ENCODE assay signal across 9 cellular contexts in genomic region chr1:241639653-241640148, GRCh38. TPM values are rescaled to one million over a fixed set of nuclear protein-coding genes. Genes with fewer than 3 reads are reported as not detected.
A peak's percentile ranks its signal among the peaks of the same experiment; 100 is the strongest.
DNase-seq lines count a peak whose midpoint lies in the region; ATAC-seq lines count a peak whose summit lies in the region.
"Had no signal": no experiment of that assay in that cellular context is flagged by ENCODE, and none has a peak within 500 bp of the region (broad histone marks: within the 10 kb centered on the region; RNA-seq: fewer than 3 reads in every experiment).

No MANE protein-coding gene starts in this region.

- peaks cover 37 to 44% (median 39%) of the 10 kb centered on the region in 3 donors for H3K4me1 Mint-ChIP-seq in T-cell

- H2AK5ac ChIP-seq in mesendoderm (ENCODE audit: low read length), result no peak overlapping the region

- peaks cover 27% of the 10 kb centered on the region for H3K79me2 ChIP-seq in mesendoderm (ENCODE audit: control insufficient read depth, insufficient read depth, low read length)

- POLR2A ChIA-PET in T-cell (lab: Charles Lee), result interaction anchor here (0.5 to 0.6 kb wide), 3 partner anchors 116 to 141 kb away, joined by 3 to 4 read pairs (median 3); partner anchors contain the start of gene FH (in 1 of the 2)

- peak overlapping the region; percentile 90 for H3K56ac ChIP-seq in mesendoderm (ENCODE audit: low read length)

- peaks cover 9% of the 10 kb centered on the region for H3K4me1 ChIP-seq in mesendoderm (ENCODE audit: control insufficient read depth, low read depth, low read length)
- peaks cover 5% of the 10 kb centered on the region for H3K4me1 ChIP-seq in stomach smooth muscle (ENCODE audit: control insufficient read depth, insufficient read depth, low read length)

- H3K4me2 ChIP-seq in mesendoderm (ENCODE audit: low read length), result peak overlapping the region; percentile 17

- no CpG with 5 or more reads among the region's 42 CpGs for WGBS in mesendoderm (ENCODE audit: extremely low coverage, insufficient coverage, low lambda C conversion rate)

- H3K4ac ChIP-seq in mesendoderm (ENCODE audit: low read depth, low read length), result peak overlapping the region; percentile 23

- DNase-seq in D341Med (ENCODE audit: low spot score) (peak; percentile 75), T-cell (peak in 14 of 34 experiments; percentile 0 to 46 (median 12)), cerebellar cortex (ENCODE audit: low spot score) (peak; percentile 24), mesendoderm (peak; percentile 76), NCI-H2107 treated with DMSO at 0.1 percent for 48 hours (lab: John Stamatoyannopoulos, UW; ENCODE audit: unreplicated experiment) (no peak)

- peak overlapping the region; percentile 1 for H3K18ac ChIP-seq in mesendoderm (ENCODE audit: low read length)

- no peaks in the 10 kb centered on the region for H3K27me3 Mint-ChIP-seq in T-cell

- no peaks in the 10 kb centered on the region for H3K9me3 ChIP-seq in stomach smooth muscle (ENCODE audit: control insufficient read depth in 2 of 2, low read length in 2 of 2)

- H3K9me3 Mint-ChIP-seq in T-cell, result peaks cover 4 to 12% (median 7%) of the 10 kb centered on the region in 3 donors

- H3K4me3 ChIP-seq in mesendoderm (ENCODE audit: low read length) (peak overlapping the region; percentile 78), stomach smooth muscle (ENCODE audit: low read length in 2 of 2) (peak overlapping the region; percentile 88 to 98)

- peak overlapping the region; percentile 77 to 88 (median 83) for H3K4me3 Mint-ChIP-seq in T-cell

- no peak overlapping the region for H2BK15ac ChIP-seq in mesendoderm (replicated peaks; ENCODE audit: low read depth)

- H2BK5ac ChIP-seq in mesendoderm (ENCODE audit: low read length), result no peak overlapping the region

- CTCF ChIA-PET in T-cell (lab: Charles Lee), result no interaction called here

- peaks cover 5% of the 10 kb centered on the region for H3K79me1 ChIP-seq in mesendoderm (ENCODE audit: low read length)

- ATAC-seq in GM21360 (IDR thresholded peaks at IDR 0.05; ENCODE audit: unreplicated experiment), result peak; percentile 44
- ATAC-seq in HG03575 (IDR thresholded peaks at IDR 0.05; ENCODE audit: extremely low read depth, insufficient number of reproducible peaks, low FRiP score, unreplicated experiment), result peak; percentile 18
- peak; percentile 7 to 50 (median 18) for ATAC-seq in T-cell (replicated peaks in 1 of 4)

- H3K9ac ChIP-seq in mesendoderm (ENCODE audit: low read length) (peak overlapping the region; percentile 85), stomach smooth muscle (ENCODE audit: low read length in 2 of 2) (peak overlapping the region; percentile 84 to 85)

- peak overlapping the region; percentile 27 for H3K27ac ChIP-seq in mesendoderm (ENCODE audit: low read depth, low read length)
- no peak overlapping the region for H3K27ac ChIP-seq in stomach smooth muscle (ENCODE audit: low read length)

- H3K23ac ChIP-seq in mesendoderm (ENCODE audit: low read length), result no peak overlapping the region

- no peak overlapping the region for H4K5ac ChIP-seq in mesendoderm (ENCODE audit: low read length)

- H2BK120ac ChIP-seq in mesendoderm (ENCODE audit: low read depth, low read length), result no peak overlapping the region

- H3K36me3 ChIP-seq in mesendoderm (ENCODE audit: control insufficient read depth, insufficient read depth, low read length), result peaks cover 2% of the 10 kb centered on the region
- H3K36me3 ChIP-seq in stomach smooth muscle (ENCODE audit: control insufficient read depth in 2 of 2, insufficient read depth in 2 of 2, low read length in 2 of 2), result no peaks in the 10 kb centered on the region

- H3K27me3 ChIP-seq in mesendoderm (ENCODE audit: insufficient read depth, low read length, poor library complexity), result no peaks in the 10 kb centered on the region
- no peaks in the 10 kb centered on the region for H3K27me3 ChIP-seq in stomach smooth muscle (ENCODE audit: control insufficient read depth in 1 of 2, insufficient read depth in 2 of 2, low read length in 2 of 2)

- H4K8ac ChIP-seq in mesendoderm (ENCODE audit: low read depth, low read length), result no peak overlapping the region

- peaks cover 14% of the 10 kb centered on the region for H3K36me3 Mint-ChIP-seq in T-cell

- peak overlapping the region; percentile 8 to 62 for H3K27ac Mint-ChIP-seq in T-cell

RNA-seq across cellular contexts. Expression of gene CHML, which starts 0.5 kb away (rescaled TPM):
- total RNA-seq in T-cell, result 10 to 100 TPM in 4 of 5 donors, 1 to 10 TPM in 1; 6.5 to 15.8 (median 12.4) TPM
- 24.1 TPM for polyA plus RNA-seq in mesendoderm (2013, experiment 1 of 2)
- polyA plus RNA-seq in mesendoderm (2013, experiment 2 of 2), result 24.6 TPM

RNA-seq across cellular contexts. Expression of gene OPN3, which starts 0.5 kb away (rescaled TPM):
- total RNA-seq in T-cell, result 1 to 10 TPM; 4.1 to 8.8 (median 7.3) TPM
- polyA plus RNA-seq in mesendoderm (2013, experiment 1 of 2), result 15.1 TPM
- 15.1 TPM for polyA plus RNA-seq in mesendoderm (2013, experiment 2 of 2)

RNA-seq across cellular contexts. Expression of gene WDR64, which starts 12.4 kb away (rescaled TPM):
- under 1 TPM in 4 of 5 donors, not detected in 1; 0.13 to 0.48 (median 0.26) TPM for total RNA-seq in T-cell
- polyA plus RNA-seq in mesendoderm (2013, experiment 1 of 2), result not detected
- polyA plus RNA-seq in mesendoderm (2013, experiment 2 of 2), result not detected
- total RNA-seq: dermis microvascular lymphatic vessel endothelial cell had no signal
